Comparison of ENCODE assay signal across 30 cellular contexts in genomic region chr18:61838521-61838920, GRCh38. TPM values are rescaled to one million over a fixed set of nuclear protein-coding genes. Genes with fewer than 3 reads are reported as not detected.
"Had no signal": no experiment of that assay in that cellular context is flagged by ENCODE, and none has a peak within 500 bp of the region (broad histone marks: within the 10 kb centered on the region; RNA-seq: fewer than 3 reads in every experiment).

No MANE protein-coding gene starts in this region.

- H3K9me3 ChIP-seq: esophagus muscularis mucosa, ovary, prostate gland, stomach, thyroid gland, upper lobe of right lung had no signal

- H3K36me3 Mint-ChIP-seq: stimulated activated memory B cell treated with anti-CD40 and anti-IgM and Interleukin-4, amounts not matched to agents 10 μg/mL and 1 μg/mL and 100 μg/mL, for 72 hours had no signal

- H3K36me3 ChIP-seq: esophagus muscularis mucosa, heart right ventricle, ovary, prostate gland, stomach, thyroid gland, upper lobe of right lung had no signal

- H3K27me3 Mint-ChIP-seq: activated T-cell treated with anti-CD3 and anti-CD28 coated beads, Interleukin-2, amount 50 U/mL, for 24 hours had no signal

- H3K4me1 ChIP-seq: prostate gland, thyroid gland had no signal

- H3K27ac Mint-ChIP-seq: activated CD4-positive, alpha-beta memory T cell treated with anti-CD3 and anti-CD28 coated beads, Interleukin-2, amount 10 ng/mL, durations not matched to agents 7 days and 5 days; activated CD4-positive, alpha-beta T cell treated with anti-CD3 and anti-CD28 coated beads, Interleukin-2, amount 10 ng/mL, durations not matched to agents 7 days and 5 days; activated T-cell treated with anti-CD3 and anti-CD28 coated beads, Interleukin-2, amount 50 U/mL, for 24 hours; activated T-helper 17 cell treated with anti-CD3 and anti-CD28 coated beads, Interleukin-2, amount 50 U/mL, for 72 hours; dendritic cell treated with granulocyte-macrophage colony-stimulating factor and Interleukin-4, amounts not matched to agents 40 ng/mL and 50 ng/mL, for 4 days; naive thymus-derived CD4-positive, alpha-beta T cell; stimulated activated memory B cell treated with anti-CD40 and anti-IgM and Interleukin-4, amounts not matched to agents 10 μg/mL and 1 μg/mL and 100 μg/mL, for 72 hours; T-helper 17 cell had no signal

- H3K9me3 Mint-ChIP-seq: activated CD4-positive, alpha-beta memory T cell treated with anti-CD3 and anti-CD28 coated beads, Interleukin-2, amount 10 ng/mL, durations not matched to agents 7 days and 5 days; activated T-cell treated with anti-CD3 and anti-CD28 coated beads, Interleukin-2, amount 50 U/mL, for 24 hours; activated T-helper 17 cell treated with anti-CD3 and anti-CD28 coated beads, Interleukin-2, amount 50 U/mL, for 72 hours; dendritic cell treated with granulocyte-macrophage colony-stimulating factor and Interleukin-4, amounts not matched to agents 40 ng/mL and 50 ng/mL, for 4 days; stimulated activated memory B cell treated with anti-CD40 and anti-IgM and Interleukin-4, amounts not matched to agents 10 μg/mL and 1 μg/mL and 100 μg/mL, for 72 hours had no signal

- ATAC-seq: activated T-helper 17 cell treated with anti-CD3 and anti-CD28 coated beads, Interleukin-2, amount 50 U/mL, for 72 hours; foreskin keratinocyte; naive thymus-derived CD4-positive, alpha-beta T cell; sciatic nerve; stimulated activated memory B cell treated with anti-CD40 and anti-IgM and Interleukin-4, amounts not matched to agents 10 μg/mL and 1 μg/mL and 100 μg/mL, for 72 hours; T-helper 17 cell; upper lobe of right lung had no signal

- H3K27ac ChIP-seq: esophagus muscularis mucosa, foreskin keratinocyte, ovary, prostate gland, skin epidermis, stomach, thyroid gland, upper lobe of right lung had no signal

- H3K4me3 ChIP-seq: esophagus muscularis mucosa, heart right ventricle, ovary, prostate gland, skin epidermis, stomach, thyroid gland, upper lobe of right lung had no signal

- H3K4me3 Mint-ChIP-seq: activated CD4-positive, alpha-beta memory T cell treated with anti-CD3 and anti-CD28 coated beads, Interleukin-2, amount 10 ng/mL, durations not matched to agents 7 days and 5 days; activated CD4-positive, alpha-beta T cell treated with anti-CD3 and anti-CD28 coated beads, Interleukin-2, amount 10 ng/mL, durations not matched to agents 7 days and 5 days; activated T-cell treated with anti-CD3 and anti-CD28 coated beads, Interleukin-2, amount 50 U/mL, for 24 hours; activated T-helper 17 cell treated with anti-CD3 and anti-CD28 coated beads, Interleukin-2, amount 50 U/mL, for 72 hours; dendritic cell treated with granulocyte-macrophage colony-stimulating factor and Interleukin-4, amounts not matched to agents 40 ng/mL and 50 ng/mL, for 4 days; naive thymus-derived CD4-positive, alpha-beta T cell; stimulated activated memory B cell treated with anti-CD40 and anti-IgM and Interleukin-4, amounts not matched to agents 10 μg/mL and 1 μg/mL and 100 μg/mL, for 72 hours; T-helper 17 cell had no signal

- DNase-seq: activated CD4-positive, alpha-beta memory T cell treated with anti-CD3 and anti-CD28 coated beads, Interleukin-2, amount 10 ng/mL, durations not matched to agents 7 days and 5 days; activated CD4-positive, alpha-beta T cell treated with anti-CD3 and anti-CD28 coated beads for 1 hour; activated CD4-positive, alpha-beta T cell treated with anti-CD3 and anti-CD28 coated beads, Interleukin-2, amount 10 ng/mL, durations not matched to agents 7 days and 5 days; activated CD8-positive, alpha-beta memory T cell treated with anti-CD3 and anti-CD28 coated beads, Interleukin-2, amount 50 U/mL, for 48 hours; activated gamma-delta T cell treated with Interleukin-2 at 50 U/mL for 16 hours; activated naive CD4-positive, alpha-beta T cell treated with anti-CD3 and anti-CD28 coated beads, Interleukin-2, amount 50 U/mL, for 16 hours; activated T-cell treated with anti-CD3 and anti-CD28 coated beads, Interleukin-2, amount 50 U/mL, for 24 hours; amniotic stem cell; caudate nucleus; foreskin keratinocyte; heart right ventricle; islet precursor cell; midbrain; naive thymus-derived CD4-positive, alpha-beta T cell; ovary; retina; stimulated activated CD4-positive, alpha-beta T cell treated with anti-CD3 and anti-CD28 coated beads, Interleukin-1b, Interleukin-23, amount 100 ng/mL, for 48 hours; stimulated activated CD4-positive, alpha-beta T cell treated with anti-CD3 and anti-CD28 coated beads, Interleukin-4, amount 100 ng/mL, for 4 hours; stimulated activated CD8-positive, alpha-beta memory T cell treated with anti-CD3 and anti-CD28 coated beads, Interleukin-4, amount 100 ng/mL, for 48 hours; stomach; T-helper 17 cell; thyroid gland; upper lobe of right lung had no signal

- H3K27me3 ChIP-seq: esophagus muscularis mucosa, foreskin keratinocyte, ovary, stomach, thyroid gland had no signal

RNA-seq across cellular contexts. Expression of gene RNF152, which starts 54.3 kb away (rescaled TPM):
- polyA plus RNA-seq: naive thymus-derived CD4-positive, alpha-beta T cell had no signal
